In the genomic region with DNA sequence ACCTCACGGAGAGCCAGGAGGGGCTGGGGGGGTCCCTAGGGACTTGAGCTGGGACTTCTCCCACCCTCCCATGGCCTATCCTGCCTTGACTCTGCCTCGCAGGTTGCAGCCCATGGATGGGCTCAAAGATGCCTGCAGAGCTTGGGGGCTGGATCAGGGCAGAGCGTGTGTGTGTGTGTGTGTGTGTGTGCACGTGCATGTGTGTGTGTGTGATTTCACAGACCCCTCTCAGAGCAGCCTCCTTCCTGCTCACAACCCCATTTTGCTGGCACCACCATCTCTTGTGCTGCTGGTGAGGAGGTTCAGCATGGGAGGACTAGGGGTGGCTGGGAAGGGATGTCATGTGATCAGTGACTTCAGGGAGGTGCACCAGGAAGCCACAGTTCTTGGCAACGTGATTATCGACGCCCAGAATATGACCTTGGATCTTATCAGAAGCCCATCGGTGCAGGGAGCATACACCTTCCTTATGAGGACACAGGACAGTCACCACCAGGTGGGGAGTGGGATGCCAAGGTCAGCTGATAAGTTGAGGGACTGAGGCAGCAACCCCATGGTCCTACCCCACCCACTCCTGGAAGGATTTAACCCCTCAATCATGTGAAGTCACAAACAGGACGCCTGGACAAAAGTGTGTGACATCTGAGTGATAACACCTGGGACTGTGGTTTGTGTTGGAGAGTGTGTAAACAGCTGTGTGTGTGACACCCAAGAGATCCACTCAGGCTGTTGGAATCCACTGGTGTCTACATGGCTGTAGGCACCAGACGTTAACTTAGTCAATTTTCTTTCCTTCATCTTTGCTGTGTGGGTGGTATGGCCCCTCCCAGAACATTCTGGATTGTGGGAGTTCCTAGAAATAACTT, we compare ENCODE assay signal across 1 cellular context.
TF ChIP-seq lines count a peak whose summit lies in the region.

No MANE protein-coding gene starts in this region.

TF ChIP-seq in K562, 482 proteins besides CTCF, POLR2A, EP300 and RAD21 (continued from another document and continues in another):
- TF ChIP-seq, protein P1, sequence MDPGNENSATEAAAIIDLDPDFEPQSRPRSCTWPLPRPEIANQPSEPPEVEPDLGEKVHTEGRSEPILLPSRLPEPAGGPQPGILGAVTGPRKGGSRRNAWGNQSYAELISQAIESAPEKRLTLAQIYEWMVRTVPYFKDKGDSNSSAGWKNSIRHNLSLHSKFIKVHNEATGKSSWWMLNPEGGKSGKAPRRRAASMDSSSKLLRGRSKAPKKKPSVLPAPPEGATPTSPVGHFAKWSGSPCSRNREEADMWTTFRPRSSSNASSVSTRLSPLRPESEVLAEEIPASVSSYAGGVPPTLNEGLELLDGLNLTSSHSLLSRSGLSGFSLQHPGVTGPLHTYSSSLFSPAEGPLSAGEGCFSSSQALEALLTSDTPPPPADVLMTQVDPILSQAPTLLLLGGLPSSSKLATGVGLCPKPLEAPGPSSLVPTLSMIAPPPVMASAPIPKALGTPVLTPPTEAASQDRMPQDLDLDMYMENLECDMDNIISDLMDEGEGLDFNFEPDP (CRISPR knock-in tag; IDR thresholded peaks at IDR 0.05), result no peak
- TF ChIP-seq, protein P2, sequence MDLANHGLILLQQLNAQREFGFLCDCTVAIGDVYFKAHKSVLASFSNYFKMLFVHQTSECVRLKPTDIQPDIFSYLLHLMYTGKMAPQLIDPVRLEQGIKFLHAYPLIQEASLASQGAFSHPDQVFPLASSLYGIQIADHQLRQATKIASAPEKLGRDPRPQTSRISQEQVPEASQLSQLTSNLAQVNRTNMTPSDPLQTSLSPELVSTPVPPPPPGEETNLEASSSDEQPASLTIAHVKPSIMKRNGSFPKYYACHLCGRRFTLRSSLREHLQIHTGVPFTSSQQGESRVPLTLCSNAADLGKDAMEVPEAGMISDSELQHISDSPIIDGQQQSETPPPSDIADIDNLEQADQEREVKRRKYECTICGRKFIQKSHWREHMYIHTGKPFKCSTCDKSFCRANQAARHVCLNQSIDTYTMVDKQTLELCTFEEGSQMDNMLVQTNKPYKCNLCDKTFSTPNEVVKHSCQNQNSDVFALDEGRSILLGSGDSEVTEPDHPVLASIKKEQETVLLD (IDR thresholded peaks at IDR 0.05), result no peak
- TF ChIP-seq, protein P3, sequence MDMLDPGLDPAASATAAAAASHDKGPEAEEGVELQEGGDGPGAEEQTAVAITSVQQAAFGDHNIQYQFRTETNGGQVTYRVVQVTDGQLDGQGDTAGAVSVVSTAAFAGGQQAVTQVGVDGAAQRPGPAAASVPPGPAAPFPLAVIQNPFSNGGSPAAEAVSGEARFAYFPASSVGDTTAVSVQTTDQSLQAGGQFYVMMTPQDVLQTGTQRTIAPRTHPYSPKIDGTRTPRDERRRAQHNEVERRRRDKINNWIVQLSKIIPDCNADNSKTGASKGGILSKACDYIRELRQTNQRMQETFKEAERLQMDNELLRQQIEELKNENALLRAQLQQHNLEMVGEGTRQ (CRISPR knock-in tag; IDR thresholded peaks at IDR 0.05), result peak; percentile 74
- TF ChIP-seq RBFOX2 (IDR thresholded peaks at IDR 0.05; ENCODE audit: low read depth, low read length), result no peak
- no peak for TF ChIP-seq SAFB2 (IDR thresholded peaks at IDR 0.05; ENCODE audit: borderline replicate concordance, low read depth, low read length, severe bottlenecking)
- TF ChIP-seq MAFG (tag; conservative IDR thresholded peaks at IDR 0.05), result no peak
- TF ChIP-seq, protein P4, sequence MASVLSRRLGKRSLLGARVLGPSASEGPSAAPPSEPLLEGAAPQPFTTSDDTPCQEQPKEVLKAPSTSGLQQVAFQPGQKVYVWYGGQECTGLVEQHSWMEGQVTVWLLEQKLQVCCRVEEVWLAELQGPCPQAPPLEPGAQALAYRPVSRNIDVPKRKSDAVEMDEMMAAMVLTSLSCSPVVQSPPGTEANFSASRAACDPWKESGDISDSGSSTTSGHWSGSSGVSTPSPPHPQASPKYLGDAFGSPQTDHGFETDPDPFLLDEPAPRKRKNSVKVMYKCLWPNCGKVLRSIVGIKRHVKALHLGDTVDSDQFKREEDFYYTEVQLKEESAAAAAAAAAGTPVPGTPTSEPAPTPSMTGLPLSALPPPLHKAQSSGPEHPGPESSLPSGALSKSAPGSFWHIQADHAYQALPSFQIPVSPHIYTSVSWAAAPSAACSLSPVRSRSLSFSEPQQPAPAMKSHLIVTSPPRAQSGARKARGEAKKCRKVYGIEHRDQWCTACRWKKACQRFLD (CRISPR knock-in tag; IDR thresholded peaks at IDR 0.05), result no peak
- no peak for TF ChIP-seq HEY1 (CRISPR knock-in tag; IDR thresholded peaks at IDR 0.05; ENCODE audit: borderline replicate concordance)
- TF ChIP-seq, protein P5, sequence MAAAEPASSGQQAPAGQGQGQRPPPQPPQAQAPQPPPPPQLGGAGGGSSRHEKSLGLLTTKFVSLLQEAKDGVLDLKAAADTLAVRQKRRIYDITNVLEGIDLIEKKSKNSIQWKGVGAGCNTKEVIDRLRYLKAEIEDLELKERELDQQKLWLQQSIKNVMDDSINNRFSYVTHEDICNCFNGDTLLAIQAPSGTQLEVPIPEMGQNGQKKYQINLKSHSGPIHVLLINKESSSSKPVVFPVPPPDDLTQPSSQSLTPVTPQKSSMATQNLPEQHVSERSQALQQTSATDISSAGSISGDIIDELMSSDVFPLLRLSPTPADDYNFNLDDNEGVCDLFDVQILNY (CRISPR knock-in tag; IDR thresholded peaks at IDR 0.05), result no peak
- TF ChIP-seq PHF8 (IDR thresholded peaks at IDR 0.05; ENCODE audit: borderline replicate concordance, low read length), result no peak
- TF ChIP-seq GATA2 (CRISPR knock-in tag; IDR thresholded peaks at IDR 0.05), result 0 out of 2 replicates have a peak, but pooled peaks have one; percentile 34
- no peak for TF ChIP-seq TRIM28 (IDR thresholded peaks at IDR 0.05)
- TF ChIP-seq ZBTB1 (CRISPR knock-in tag; IDR thresholded peaks at IDR 0.05; ENCODE audit: borderline replicate concordance, low read depth), result no peak
- no peak for TF ChIP-seq KDM2B (CRISPR knock-in tag; IDR thresholded peaks at IDR 0.05)
- TF ChIP-seq E2F3 (CRISPR knock-in tag; IDR thresholded peaks at IDR 0.05), result peak; percentile 71; the same call in 1 of the 2 replicates
- TF ChIP-seq, protein P6, sequence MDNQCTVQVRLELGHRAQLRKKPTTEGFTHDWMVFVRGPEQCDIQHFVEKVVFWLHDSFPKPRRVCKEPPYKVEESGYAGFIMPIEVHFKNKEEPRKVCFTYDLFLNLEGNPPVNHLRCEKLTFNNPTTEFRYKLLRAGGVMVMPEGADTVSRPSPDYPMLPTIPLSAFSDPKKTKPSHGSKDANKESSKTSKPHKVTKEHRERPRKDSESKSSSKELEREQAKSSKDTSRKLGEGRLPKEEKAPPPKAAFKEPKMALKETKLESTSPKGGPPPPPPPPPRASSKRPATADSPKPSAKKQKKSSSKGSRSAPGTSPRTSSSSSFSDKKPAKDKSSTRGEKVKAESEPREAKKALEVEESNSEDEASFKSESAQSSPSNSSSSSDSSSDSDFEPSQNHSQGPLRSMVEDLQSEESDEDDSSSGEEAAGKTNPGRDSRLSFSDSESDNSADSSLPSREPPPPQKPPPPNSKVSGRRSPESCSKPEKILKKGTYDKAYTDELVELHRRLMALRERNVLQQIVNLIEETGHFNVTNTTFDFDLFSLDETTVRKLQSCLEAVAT (IDR thresholded peaks at IDR 0.05), result no peak
- TF ChIP-seq MTA3 (IDR thresholded peaks at IDR 0.05; ENCODE audit: borderline replicate concordance), result no peak
- no peak for TF ChIP-seq ZNF12 (CRISPR knock-in tag; IDR thresholded peaks at IDR 0.05)
- no peak for TF ChIP-seq HDAC3 (IDR thresholded peaks at IDR 0.05; ENCODE audit: borderline replicate concordance, partially characterized antibody)
- no peak for TF ChIP-seq ZNF197 (CRISPR knock-in tag; IDR thresholded peaks at IDR 0.05; ENCODE audit: low read depth)
- TF ChIP-seq JUN (IDR thresholded peaks at IDR 0.05; ENCODE audit: borderline replicate concordance, low read depth, low read length), result no peak
- no peak for TF ChIP-seq JUN (CRISPR knock-in tag; IDR thresholded peaks at IDR 0.05; ENCODE audit: borderline replicate concordance)
- TF ChIP-seq MBD2 (IDR thresholded peaks at IDR 0.05; ENCODE audit: borderline replicate concordance, low read depth), result no peak
- TF ChIP-seq SRSF7 (optimal IDR thresholded peaks at IDR 0.05; ENCODE audit: low read depth, low read length), result no peak
- TF ChIP-seq ZC3H11A (IDR thresholded peaks at IDR 0.05; ENCODE audit: low read depth, low read length), result no peak
- no peak for TF ChIP-seq RCOR1 (IDR thresholded peaks at IDR 0.05; ENCODE audit: borderline replicate concordance in 1 of 2, low read depth in 2 of 2, low read length in 2 of 2)
- TF ChIP-seq IRF2 (CRISPR knock-in tag; IDR thresholded peaks at IDR 0.05), result no peak
- TF ChIP-seq KDM1A (IDR thresholded peaks at IDR 0.05), result no peak
- no peak for TF ChIP-seq MAFF (IDR thresholded peaks at IDR 0.05; ENCODE audit: low read length)
- no peak for TF ChIP-seq PHB2 (IDR thresholded peaks at IDR 0.05; ENCODE audit: low read depth)
- TF ChIP-seq, protein P7, sequence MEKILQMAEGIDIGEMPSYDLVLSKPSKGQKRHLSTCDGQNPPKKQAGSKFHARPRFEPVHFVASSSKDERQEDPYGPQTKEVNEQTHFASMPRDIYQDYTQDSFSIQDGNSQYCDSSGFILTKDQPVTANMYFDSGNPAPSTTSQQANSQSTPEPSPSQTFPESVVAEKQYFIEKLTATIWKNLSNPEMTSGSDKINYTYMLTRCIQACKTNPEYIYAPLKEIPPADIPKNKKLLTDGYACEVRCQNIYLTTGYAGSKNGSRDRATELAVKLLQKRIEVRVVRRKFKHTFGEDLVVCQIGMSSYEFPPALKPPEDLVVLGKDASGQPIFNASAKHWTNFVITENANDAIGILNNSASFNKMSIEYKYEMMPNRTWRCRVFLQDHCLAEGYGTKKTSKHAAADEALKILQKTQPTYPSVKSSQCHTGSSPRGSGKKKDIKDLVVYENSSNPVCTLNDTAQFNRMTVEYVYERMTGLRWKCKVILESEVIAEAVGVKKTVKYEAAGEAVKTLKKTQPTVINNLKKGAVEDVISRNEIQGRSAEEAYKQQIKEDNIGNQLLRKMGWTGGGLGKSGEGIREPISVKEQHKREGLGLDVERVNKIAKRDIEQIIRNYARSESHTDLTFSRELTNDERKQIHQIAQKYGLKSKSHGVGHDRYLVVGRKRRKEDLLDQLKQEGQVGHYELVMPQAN (IDR thresholded peaks at IDR 0.05; ENCODE audit: borderline replicate concordance), result no peak
- TF ChIP-seq, protein P8, sequence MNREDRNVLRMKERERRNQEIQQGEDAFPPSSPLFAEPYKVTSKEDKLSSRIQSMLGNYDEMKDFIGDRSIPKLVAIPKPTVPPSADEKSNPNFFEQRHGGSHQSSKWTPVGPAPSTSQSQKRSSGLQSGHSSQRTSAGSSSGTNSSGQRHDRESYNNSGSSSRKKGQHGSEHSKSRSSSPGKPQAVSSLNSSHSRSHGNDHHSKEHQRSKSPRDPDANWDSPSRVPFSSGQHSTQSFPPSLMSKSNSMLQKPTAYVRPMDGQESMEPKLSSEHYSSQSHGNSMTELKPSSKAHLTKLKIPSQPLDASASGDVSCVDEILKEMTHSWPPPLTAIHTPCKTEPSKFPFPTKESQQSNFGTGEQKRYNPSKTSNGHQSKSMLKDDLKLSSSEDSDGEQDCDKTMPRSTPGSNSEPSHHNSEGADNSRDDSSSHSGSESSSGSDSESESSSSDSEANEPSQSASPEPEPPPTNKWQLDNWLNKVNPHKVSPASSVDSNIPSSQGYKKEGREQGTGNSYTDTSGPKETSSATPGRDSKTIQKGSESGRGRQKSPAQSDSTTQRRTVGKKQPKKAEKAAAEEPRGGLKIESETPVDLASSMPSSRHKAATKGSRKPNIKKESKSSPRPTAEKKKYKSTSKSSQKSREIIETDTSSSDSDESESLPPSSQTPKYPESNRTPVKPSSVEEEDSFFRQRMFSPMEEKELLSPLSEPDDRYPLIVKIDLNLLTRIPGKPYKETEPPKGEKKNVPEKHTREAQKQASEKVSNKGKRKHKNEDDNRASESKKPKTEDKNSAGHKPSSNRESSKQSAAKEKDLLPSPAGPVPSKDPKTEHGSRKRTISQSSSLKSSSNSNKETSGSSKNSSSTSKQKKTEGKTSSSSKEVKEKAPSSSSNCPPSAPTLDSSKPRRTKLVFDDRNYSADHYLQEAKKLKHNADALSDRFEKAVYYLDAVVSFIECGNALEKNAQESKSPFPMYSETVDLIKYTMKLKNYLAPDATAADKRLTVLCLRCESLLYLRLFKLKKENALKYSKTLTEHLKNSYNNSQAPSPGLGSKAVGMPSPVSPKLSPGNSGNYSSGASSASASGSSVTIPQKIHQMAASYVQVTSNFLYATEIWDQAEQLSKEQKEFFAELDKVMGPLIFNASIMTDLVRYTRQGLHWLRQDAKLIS (CRISPR knock-in tag; IDR thresholded peaks at IDR 0.05), result no peak
- no peak for TF ChIP-seq SAP30 (IDR thresholded peaks at IDR 0.05; ENCODE audit: borderline replicate concordance, insufficient read depth, low read depth, low read length, poor library complexity, severe bottlenecking)
- TF ChIP-seq, protein P9, sequence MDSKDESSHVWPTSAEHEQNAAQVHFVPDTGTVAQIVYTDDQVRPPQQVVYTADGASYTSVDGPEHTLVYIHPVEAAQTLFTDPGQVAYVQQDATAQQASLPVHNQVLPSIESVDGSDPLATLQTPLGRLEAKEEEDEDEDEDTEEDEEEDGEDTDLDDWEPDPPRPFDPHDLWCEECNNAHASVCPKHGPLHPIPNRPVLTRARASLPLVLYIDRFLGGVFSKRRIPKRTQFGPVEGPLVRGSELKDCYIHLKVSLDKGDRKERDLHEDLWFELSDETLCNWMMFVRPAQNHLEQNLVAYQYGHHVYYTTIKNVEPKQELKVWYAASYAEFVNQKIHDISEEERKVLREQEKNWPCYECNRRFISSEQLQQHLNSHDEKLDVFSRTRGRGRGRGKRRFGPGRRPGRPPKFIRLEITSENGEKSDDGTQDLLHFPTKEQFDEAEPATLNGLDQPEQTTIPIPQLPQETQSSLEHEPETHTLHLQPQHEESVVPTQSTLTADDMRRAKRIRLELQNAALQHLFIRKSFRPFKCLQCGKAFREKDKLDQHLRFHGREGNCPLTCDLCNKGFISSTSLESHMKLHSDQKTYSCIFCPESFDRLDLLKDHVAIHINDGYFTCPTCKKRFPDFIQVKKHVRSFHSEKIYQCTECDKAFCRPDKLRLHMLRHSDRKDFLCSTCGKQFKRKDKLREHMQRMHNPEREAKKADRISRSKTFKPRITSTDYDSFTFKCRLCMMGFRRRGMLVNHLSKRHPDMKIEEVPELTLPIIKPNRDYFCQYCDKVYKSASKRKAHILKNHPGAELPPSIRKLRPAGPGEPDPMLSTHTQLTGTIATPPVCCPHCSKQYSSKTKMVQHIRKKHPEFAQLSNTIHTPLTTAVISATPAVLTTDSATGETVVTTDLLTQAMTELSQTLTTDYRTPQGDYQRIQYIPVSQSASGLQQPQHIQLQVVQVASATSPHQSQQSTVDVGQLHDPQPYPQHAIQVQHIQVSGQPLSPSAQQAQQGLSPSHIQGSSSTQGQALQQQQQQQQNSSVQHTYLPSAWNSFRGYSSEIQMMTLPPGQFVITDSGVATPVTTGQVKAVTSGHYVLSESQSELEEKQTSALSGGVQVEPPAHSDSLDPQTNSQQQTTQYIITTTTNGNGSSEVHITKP (IDR thresholded peaks at IDR 0.05; ENCODE audit: partially characterized antibody), result no peak
- no peak for TF ChIP-seq MAZ (CRISPR knock-in tag; conservative IDR thresholded peaks at IDR 0.05 in 1 of 2, IDR thresholded peaks at IDR 0.05 in 1 of 2)
- TF ChIP-seq CC2D1A (IDR thresholded peaks at IDR 0.05), result no peak
- no peak for TF ChIP-seq SMAD3 (CRISPR knock-in tag; conservative IDR thresholded peaks at IDR 0.05)
- TF ChIP-seq, protein P10, sequence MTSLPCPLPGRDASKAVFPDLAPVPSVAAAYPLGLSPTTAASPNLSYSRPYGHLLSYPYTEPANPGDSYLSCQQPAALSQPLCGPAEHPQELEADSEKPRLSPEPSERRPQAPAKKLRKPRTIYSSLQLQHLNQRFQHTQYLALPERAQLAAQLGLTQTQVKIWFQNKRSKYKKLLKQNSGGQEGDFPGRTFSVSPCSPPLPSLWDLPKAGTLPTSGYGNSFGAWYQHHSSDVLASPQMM (CRISPR knock-in tag; IDR thresholded peaks at IDR 0.05), result no peak
- TF ChIP-seq RNF2 (IDR thresholded peaks at IDR 0.05), result no peak
- no peak for TF ChIP-seq SIRT6 (IDR thresholded peaks at IDR 0.05; ENCODE audit: low read depth, low read length)
- no peak for TF ChIP-seq PPARD (CRISPR knock-in tag; IDR thresholded peaks at IDR 0.05)
- no peak for TF ChIP-seq BCL6 (CRISPR knock-in tag; IDR thresholded peaks at IDR 0.05)
